ENCODE assay signal across 8 cellular contexts in genomic region chr3:113495035-113495434, GRCh38. TPM values are rescaled to one million over a fixed set of nuclear protein-coding genes. Genes with fewer than 3 reads are reported as not detected.
DNase-seq lines count a peak whose midpoint lies in the region; ATAC-seq and TF ChIP-seq lines count a peak whose summit lies in the region.

No MANE protein-coding gene starts in this region.

- H2AFZ ChIP-seq in MM.1S (ENCODE audit: low read length) = no peak overlapping the region

- H3K4me3 ChIP-seq in AG10803 (ENCODE audit: low read length) (no peak overlapping the region), GM12864 (ENCODE audit: low read depth, low read length) (no peak overlapping the region), MM.1S (ENCODE audit: low read length) (no peak overlapping the region), adrenal gland (no peak overlapping the region), kidney epithelial cell (ENCODE audit: low read depth, low read length) (no peak overlapping the region), upper lobe of left lung (no peak overlapping the region)

- ATAC-seq in upper lobe of left lung (ENCODE audit: low FRiP score in 2 of 2) (peak in 1 of 2 donors; percentile 46), GM21717 (IDR thresholded peaks at IDR 0.05; ENCODE audit: unreplicated experiment) (no peak), GM18498 (IDR thresholded peaks at IDR 0.05; ENCODE audit: unreplicated experiment) (no peak)

- TF ChIP-seq EP300 in upper lobe of left lung (IDR thresholded peaks at IDR 0.05) = no peak

- H3K4me1 ChIP-seq in MM.1S (ENCODE audit: low read length) (no peaks in the 10 kb centered on the region), adrenal gland (replicated peaks in 1 of 2) (no peaks in the 10 kb centered on the region), upper lobe of left lung (no peaks in the 10 kb centered on the region)

- H3F3A ChIP-seq in MM.1S (ENCODE audit: insufficient read depth, low read length) = no peaks in the 10 kb centered on the region

- H3K27ac ChIP-seq in MM.1S (ENCODE audit: low read length) (no peak overlapping the region), adrenal gland (no peak overlapping the region), upper lobe of left lung (no peak overlapping the region)

- H3K79me2 ChIP-seq in MM.1S (ENCODE audit: low read length) = no peaks in the 10 kb centered on the region

- TF ChIP-seq CTCF in AG10803 (conservative IDR thresholded peaks at IDR 0.05; ENCODE audit: low read length) (peak; percentile 45; the same call in 1 of the 2 replicates), GM12864 (IDR thresholded peaks at IDR 0.05; ENCODE audit: low read depth, low read length, missing control alignments) (peak; percentile 39), MM.1S (IDR thresholded peaks at IDR 0.05; ENCODE audit: low read length) (peak; percentile 68), adrenal gland (IDR thresholded peaks at IDR 0.05) (peak; percentile 30 to 54 (median 50)), kidney epithelial cell (IDR thresholded peaks at IDR 0.05; ENCODE audit: insufficient read depth, low read length, poor library complexity, severe bottlenecking) (peak; percentile 44), upper lobe of left lung (IDR thresholded peaks at IDR 0.05) (peak in 4 of 6 experiments; percentile 22 to 38 (median 34))

- H3K9me3 ChIP-seq in MM.1S (replicated peaks; ENCODE audit: insufficient read depth, low read length) = no peaks in the 10 kb centered on the region
- no peaks in the 10 kb centered on the region for H3K9me3 ChIP-seq in adrenal gland (replicated peaks in 1 of 3)
- no peaks in the 10 kb centered on the region for H3K9me3 ChIP-seq in upper lobe of left lung

- H3K36me3 ChIP-seq in MM.1S (replicated peaks; ENCODE audit: insufficient read depth, low read length) = no peaks in the 10 kb centered on the region
- peaks cover 0 to 5% of the 10 kb centered on the region in 2 donors for H3K36me3 ChIP-seq in adrenal gland (replicated peaks in 1 of 2)
- no peaks in the 10 kb centered on the region for H3K36me3 ChIP-seq in kidney epithelial cell (ENCODE audit: control insufficient read depth, insufficient read depth, low read length)
- peaks cover 0 to 46% (median 11%) of the 10 kb centered on the region in 4 donors for H3K36me3 ChIP-seq in upper lobe of left lung

- H3K27me3 ChIP-seq in MM.1S (replicated peaks; ENCODE audit: insufficient read depth, low read length) = no peaks in the 10 kb centered on the region
- H3K27me3 ChIP-seq in adrenal gland = no peaks in the 10 kb centered on the region
- H3K27me3 ChIP-seq in kidney epithelial cell (ENCODE audit: control insufficient read depth, insufficient read depth, low read length) = no peaks in the 10 kb centered on the region
- H3K27me3 ChIP-seq in upper lobe of left lung = no peaks in the 10 kb centered on the region

- DNase-seq in AG10803 (ENCODE audit: low read depth) (peak; percentile 30), GM12864 (ENCODE audit: low read depth) (no peak), MM.1S (peak; percentile 72), adrenal gland (peak; percentile 26 to 68 (median 40)), kidney epithelial cell (ENCODE audit: low read depth) (no peak), upper lobe of left lung (no peak)

- no peak overlapping the region for H3K9ac ChIP-seq in MM.1S (ENCODE audit: low read length)

- no peak overlapping the region for H3K4me2 ChIP-seq in MM.1S (ENCODE audit: low read depth, low read length)

- 52 to 64% (median 60%) methylated on average over 2 of the region's 2 CpGs for WGBS in adrenal gland, 4 donors
- 63% methylated on average over 2 of the region's 2 CpGs for WGBS in upper lobe of left lung, 2 donors

- H3K9me2 ChIP-seq in MM.1S (replicated peaks; ENCODE audit: insufficient read depth, low read length) = no peaks in the 10 kb centered on the region

- TF ChIP-seq POLR2A in adrenal gland (IDR thresholded peaks at IDR 0.05) = no peak
- no peak for TF ChIP-seq POLR2A in upper lobe of left lung (IDR thresholded peaks at IDR 0.05)

- no peaks in the 10 kb centered on the region for H4K20me1 ChIP-seq in MM.1S (ENCODE audit: insufficient read depth, low read length)

- intact Hi-C loops in adrenal gland (cut with DNase I) = loop anchor here in 1 of 2 donors (5.0 kb wide), 2 partner anchors 82 to 127 kb away; no protein-coding TSS in a partner anchor

RNA-seq across cellular contexts. Expression of gene SPICE1, which starts 19.9 kb away (rescaled TPM):
- 10 to 100 TPM in 3 of 8 donors, 1 to 10 TPM in 5; 4.0 to 17.9 (median 7.6) TPM for total RNA-seq in adrenal gland
- 1 to 10 TPM; 1.5 to 6.0 (median 3.9) TPM for polyA plus RNA-seq in adrenal gland
- total RNA-seq in kidney epithelial cell = 14.5 and 15.2 TPM in 2 replicates
- 10 to 100 TPM; 11.7 to 41.7 (median 15.3) TPM for total RNA-seq in upper lobe of left lung

RNA-seq across cellular contexts. Expression of gene SIDT1, which starts 37.3 kb away (rescaled TPM):
- 1 to 10 TPM in 6 of 8 donors, under 1 TPM in 2; 0.18 to 3.1 (median 1.8) TPM for total RNA-seq in adrenal gland
- 1 to 10 TPM; 1.6 to 3.6 (median 3.3) TPM for polyA plus RNA-seq in adrenal gland
- total RNA-seq in kidney epithelial cell = 0.04 and 0.14 TPM in 2 replicates
- 10 to 100 TPM in 3 of 6 donors, 1 to 10 TPM in 3; 2.6 to 37.5 (median 9.5) TPM for total RNA-seq in upper lobe of left lung

RNA-seq across cellular contexts. Expression of gene CFAP44, which starts 53.7 kb away (rescaled TPM):
- total RNA-seq in adrenal gland (10 to 100 TPM in 1 of 8 donors, 1 to 10 TPM in 5, under 1 TPM in 2; 0.79 to 15.3 (median 3.9) TPM), kidney epithelial cell (2.4 and 9.9 TPM in 2 replicates), upper lobe of left lung (10 to 100 TPM in 3 of 6 donors, 1 to 10 TPM in 3; 6.5 to 54.9 (median 10.9) TPM)
- 10 to 100 TPM in 1 of 3 donors, 1 to 10 TPM in 2; 2.0 to 13.8 (median 6.9) TPM for polyA plus RNA-seq in adrenal gland

Comparison
In these comparisons a context has a peak if more than half of its experiments do, and no peak if none do; other contexts are left out.
1. DNase-seq: peak in AG10803 (single experiment), MM.1S (single experiment) and adrenal gland (7 of 7); none in GM12864 (single experiment), kidney epithelial cell (single experiment) and upper lobe of left lung (0 of 2).
2. Peak in every context shown above with its lines, with median percentiles within 50 percentile points of each other: CTCF ChIP-seq.